In genomic region chr1:243890576-243890975, GRCh38 we compare ENCODE assay signal across 20 cellular contexts. TPM values are rescaled to one million over a fixed set of nuclear protein-coding genes. Genes with fewer than 3 reads are reported as not detected.
DNase-seq lines count a peak whose midpoint lies in the region; ATAC-seq and TF ChIP-seq lines count a peak whose summit lies in the region.
"Had no signal": no experiment of that assay in that cellular context is flagged by ENCODE, and none has a peak within 500 bp of the region (broad histone marks: within the 10 kb centered on the region; RNA-seq: fewer than 3 reads in every experiment).

No MANE protein-coding gene starts in this region.

- no peak overlapping the region for H3K27ac ChIP-seq in fibroblast of lung (ENCODE audit: insufficient read depth, low read length)
- H3K27ac ChIP-seq: left ventricle myocardium inferior, transverse colon had no signal

- no peak for TF ChIP-seq CTCF in fibroblast of lung (conservative IDR thresholded peaks at IDR 0.05 in 1 of 2, IDR thresholded peaks at IDR 0.05 in 1 of 2; ENCODE audit: low read depth in 1 of 2, low read length in 2 of 2)

- no peaks in the 10 kb centered on the region for H4K20me1 ChIP-seq in fibroblast of lung (ENCODE audit: control insufficient read depth, extremely low read depth, insufficient read depth, low read length)

- H3K9me3 ChIP-seq in fibroblast of lung (ENCODE audit: control insufficient read depth, insufficient read depth, low read depth, low read length), result no peaks in the 10 kb centered on the region
- H3K9me3 ChIP-seq: left ventricle myocardium inferior, transverse colon had no signal

- no peaks in the 10 kb centered on the region for H3K79me2 ChIP-seq in fibroblast of lung (ENCODE audit: control insufficient read depth, insufficient read depth, low read length)

- no peak for ATAC-seq in HG03097 (IDR thresholded peaks at IDR 0.05; ENCODE audit: low FRiP score, unreplicated experiment)
- no peak for ATAC-seq in GM19397 (IDR thresholded peaks at IDR 0.05; ENCODE audit: unreplicated experiment)

- no peak overlapping the region for H3K9ac ChIP-seq in fibroblast of lung (ENCODE audit: insufficient read depth, low read length)

- H3K4me3 ChIP-seq in fibroblast of lung (replicated peaks in 1 of 4; ENCODE audit: control extremely low read depth in 1 of 4, insufficient read depth in 1 of 4, low read depth in 3 of 4, low read length in 4 of 4), result no peak overlapping the region
- H3K4me3 ChIP-seq: left ventricle myocardium inferior, transverse colon had no signal

- DNase-seq in GM04503 (ENCODE audit: low read depth) (peak; percentile 63), RPMI7951 (ENCODE audit: low read depth) (peak; percentile 74), fibroblast of lung (ENCODE audit: low read depth in 2 of 2) (peak; percentile 78 to 79), renal cortical epithelial cell (ENCODE audit: low read depth) (peak; percentile 55), GM19238 (ENCODE audit: insufficient read length, low spot score) (no peak), foreskin melanocyte (no peak)
- DNase-seq: activated CD4-positive, CD25-positive, alpha-beta regulatory T cell treated with anti-CD3 and anti-CD28 coated beads, Interleukin-2, amount 50 U/mL, for 72 hours; activated naive CD4-positive, alpha-beta T cell treated with anti-CD3 and anti-CD28 coated beads, Interleukin-2, amount 50 U/mL, for 16 hours; central memory CD4-positive, alpha-beta T cell; GOT3; left ventricle myocardium inferior; NCI-H2081; NCI-H774; RPMI8226; stimulated activated CD4-positive, alpha-beta T cell treated with anti-CD3 and anti-CD28 coated beads, Interleukin-2, amount 100 ng/mL, for 24 hours; stimulated activated CD8-positive, alpha-beta memory T cell treated with anti-CD3 and anti-CD28 coated beads, Interleukin-4, amount 100 ng/mL, for 48 hours; T-helper 2 cell; transverse colon had no signal

- no peak overlapping the region for H2AFZ ChIP-seq in fibroblast of lung (ENCODE audit: low read length)

- no peak overlapping the region for H3K4me2 ChIP-seq in fibroblast of lung (ENCODE audit: extremely low read depth, insufficient read depth, low read length)

- no peaks in the 10 kb centered on the region for H3K36me3 ChIP-seq in fibroblast of lung (ENCODE audit: control insufficient read depth, insufficient read depth, low read length)
- H3K36me3 ChIP-seq: left ventricle myocardium inferior, transverse colon had no signal

- no peaks in the 10 kb centered on the region for H3K27me3 ChIP-seq in fibroblast of lung (ENCODE audit: control insufficient read depth, insufficient read depth, low read length)
- H3K27me3 ChIP-seq: transverse colon had no signal

- H3K4me1 ChIP-seq in fibroblast of lung (ENCODE audit: control insufficient read depth, extremely low read depth, insufficient read depth, low read length), result peaks cover 4% of the 10 kb centered on the region
- H3K4me1 ChIP-seq: left ventricle myocardium inferior, transverse colon had no signal

RNA-seq across cellular contexts. Expression of gene AKT3, which starts 40.5 kb away (rescaled TPM):
- total RNA-seq in RPMI7951 (2014; rRNA removed; shearing (Covaris generic)), result 20.6 and 26.7 TPM in 2 replicates
- total RNA-seq in fibroblast of lung, result 33.1 and 37.8 TPM in 2 replicates
- polyA plus RNA-seq in fibroblast of lung, result 24.6 and 42.0 TPM in 2 replicates
- 18.2 and 29.9 TPM in 2 replicates for polyA plus RNA-seq in fibroblast of lung (2012)
- polyA minus RNA-seq in fibroblast of lung (ENCODE audit: low replicate concordance), result 7.2 and 14.8 TPM in 2 replicates
- total RNA-seq in renal cortical epithelial cell, result 32.3 and 53.2 TPM in 2 replicates

Comparison
In these comparisons a context has a peak if more than half of its experiments do, and no peak if none do; other contexts are left out.
1. DNase-seq: peak in GM04503 (single experiment), RPMI7951 (single experiment), fibroblast of lung (2 of 2) and renal cortical epithelial cell (single experiment); none in GM19238 (single experiment) and foreskin melanocyte (single experiment).